In genomic region chr14:73949752-73950734, GRCh38 we compare ENCODE assay signal across 1 cellular context.
TF ChIP-seq lines count a peak whose summit lies in the region.

TSS of gene COQ6 (plus strand) at chr14:73950302. CDS start at chr14:73950333, 31 bp downstream.
TSS of gene FAM161B (minus strand) at chr14:73950094. CDS start at chr14:73950026, 68 bp downstream.

TF ChIP-seq in HepG2, 621 proteins besides CTCF, POLR2A, EP300 and RAD21 (continued from another document and continues in another):
- TF ChIP-seq, protein P1, sequence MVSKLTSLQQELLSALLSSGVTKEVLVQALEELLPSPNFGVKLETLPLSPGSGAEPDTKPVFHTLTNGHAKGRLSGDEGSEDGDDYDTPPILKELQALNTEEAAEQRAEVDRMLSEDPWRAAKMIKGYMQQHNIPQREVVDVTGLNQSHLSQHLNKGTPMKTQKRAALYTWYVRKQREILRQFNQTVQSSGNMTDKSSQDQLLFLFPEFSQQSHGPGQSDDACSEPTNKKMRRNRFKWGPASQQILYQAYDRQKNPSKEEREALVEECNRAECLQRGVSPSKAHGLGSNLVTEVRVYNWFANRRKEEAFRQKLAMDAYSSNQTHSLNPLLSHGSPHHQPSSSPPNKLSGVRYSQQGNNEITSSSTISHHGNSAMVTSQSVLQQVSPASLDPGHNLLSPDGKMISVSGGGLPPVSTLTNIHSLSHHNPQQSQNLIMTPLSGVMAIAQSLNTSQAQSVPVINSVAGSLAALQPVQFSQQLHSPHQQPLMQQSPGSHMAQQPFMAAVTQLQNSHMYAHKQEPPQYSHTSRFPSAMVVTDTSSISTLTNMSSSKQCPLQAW (CRISPR knock-in tag; IDR thresholded peaks at IDR 0.05), result peak; percentile 87
- TF ChIP-seq ZFX (CRISPR knock-in tag; IDR thresholded peaks at IDR 0.05; ENCODE audit: low read depth), result peak; percentile 97
- TF ChIP-seq ZNF784 (CRISPR knock-in tag; IDR thresholded peaks at IDR 0.05; ENCODE audit: borderline replicate concordance), result no peak; the same call in 1 of the 2 replicates
- TF ChIP-seq ATF7 (IDR thresholded peaks at IDR 0.05), result no peak
- TF ChIP-seq ATF7 (CRISPR knock-in tag; IDR thresholded peaks at IDR 0.05), result 0 out of 2 replicates have a peak, but pooled peaks have one; percentile 22
- TF ChIP-seq IRF2 (CRISPR knock-in tag; IDR thresholded peaks at IDR 0.05), result peak; percentile 79; the same call in 1 of the 2 replicates
- no peak for TF ChIP-seq RARG (CRISPR knock-in tag; IDR thresholded peaks at IDR 0.05; ENCODE audit: low read depth)
- peak; percentile 83 for TF ChIP-seq ZBTB34 (CRISPR knock-in tag; IDR thresholded peaks at IDR 0.05)
- TF ChIP-seq SAFB2 (CRISPR knock-in tag; IDR thresholded peaks at IDR 0.05; ENCODE audit: borderline replicate concordance, low read depth), result no peak
- 0 out of 2 replicates have a peak, but pooled peaks have one; percentile 57 for TF ChIP-seq ZNF354B (CRISPR knock-in tag; IDR thresholded peaks at IDR 0.05)
- TF ChIP-seq, protein P2, sequence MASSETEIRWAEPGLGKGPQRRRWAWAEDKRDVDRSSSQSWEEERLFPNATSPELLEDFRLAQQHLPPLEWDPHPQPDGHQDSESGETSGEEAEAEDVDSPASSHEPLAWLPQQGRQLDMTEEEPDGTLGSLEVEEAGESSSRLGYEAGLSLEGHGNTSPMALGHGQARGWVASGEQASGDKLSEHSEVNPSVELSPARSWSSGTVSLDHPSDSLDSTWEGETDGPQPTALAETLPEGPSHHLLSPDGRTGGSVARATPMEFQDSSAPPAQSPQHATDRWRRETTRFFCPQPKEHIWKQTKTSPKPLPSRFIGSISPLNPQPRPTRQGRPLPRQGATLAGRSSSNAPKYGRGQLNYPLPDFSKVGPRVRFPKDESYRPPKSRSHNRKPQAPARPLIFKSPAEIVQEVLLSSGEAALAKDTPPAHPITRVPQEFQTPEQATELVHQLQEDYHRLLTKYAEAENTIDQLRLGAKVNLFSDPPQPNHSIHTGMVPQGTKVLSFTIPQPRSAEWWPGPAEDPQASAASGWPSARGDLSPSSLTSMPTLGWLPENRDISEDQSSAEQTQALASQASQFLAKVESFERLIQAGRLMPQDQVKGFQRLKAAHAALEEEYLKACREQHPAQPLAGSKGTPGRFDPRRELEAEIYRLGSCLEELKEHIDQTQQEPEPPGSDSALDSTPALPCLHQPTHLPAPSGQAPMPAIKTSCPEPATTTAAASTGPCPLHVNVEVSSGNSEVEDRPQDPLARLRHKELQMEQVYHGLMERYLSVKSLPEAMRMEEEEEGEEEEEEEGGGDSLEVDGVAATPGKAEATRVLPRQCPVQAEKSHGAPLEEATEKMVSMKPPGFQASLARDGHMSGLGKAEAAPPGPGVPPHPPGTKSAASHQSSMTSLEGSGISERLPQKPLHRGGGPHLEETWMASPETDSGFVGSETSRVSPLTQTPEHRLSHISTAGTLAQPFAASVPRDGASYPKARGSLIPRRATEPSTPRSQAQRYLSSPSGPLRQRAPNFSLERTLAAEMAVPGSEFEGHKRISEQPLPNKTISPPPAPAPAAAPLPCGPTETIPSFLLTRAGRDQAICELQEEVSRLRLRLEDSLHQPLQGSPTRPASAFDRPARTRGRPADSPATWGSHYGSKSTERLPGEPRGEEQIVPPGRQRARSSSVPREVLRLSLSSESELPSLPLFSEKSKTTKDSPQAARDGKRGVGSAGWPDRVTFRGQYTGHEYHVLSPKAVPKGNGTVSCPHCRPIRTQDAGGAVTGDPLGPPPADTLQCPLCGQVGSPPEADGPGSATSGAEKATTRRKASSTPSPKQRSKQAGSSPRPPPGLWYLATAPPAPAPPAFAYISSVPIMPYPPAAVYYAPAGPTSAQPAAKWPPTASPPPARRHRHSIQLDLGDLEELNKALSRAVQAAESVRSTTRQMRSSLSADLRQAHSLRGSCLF (CRISPR knock-in tag; IDR thresholded peaks at IDR 0.05; ENCODE audit: borderline replicate concordance), result no peak
- TF ChIP-seq EEA1 (CRISPR knock-in tag; IDR thresholded peaks at IDR 0.05; ENCODE audit: borderline replicate concordance), result peak; percentile 58; the same call in 1 of the 2 replicates
- TF ChIP-seq KDM6A (CRISPR knock-in tag; IDR thresholded peaks at IDR 0.05; ENCODE audit: low read depth), result no peak
- TF ChIP-seq ZNF691 (CRISPR knock-in tag; IDR thresholded peaks at IDR 0.05; ENCODE audit: borderline replicate concordance, low read depth), result peak; percentile 82; the same call in 1 of the 2 replicates
- no peak for TF ChIP-seq SYNCRIP (IDR thresholded peaks at IDR 0.05; ENCODE audit: insufficient read depth, low read depth, low read length)
- TF ChIP-seq, protein P3, sequence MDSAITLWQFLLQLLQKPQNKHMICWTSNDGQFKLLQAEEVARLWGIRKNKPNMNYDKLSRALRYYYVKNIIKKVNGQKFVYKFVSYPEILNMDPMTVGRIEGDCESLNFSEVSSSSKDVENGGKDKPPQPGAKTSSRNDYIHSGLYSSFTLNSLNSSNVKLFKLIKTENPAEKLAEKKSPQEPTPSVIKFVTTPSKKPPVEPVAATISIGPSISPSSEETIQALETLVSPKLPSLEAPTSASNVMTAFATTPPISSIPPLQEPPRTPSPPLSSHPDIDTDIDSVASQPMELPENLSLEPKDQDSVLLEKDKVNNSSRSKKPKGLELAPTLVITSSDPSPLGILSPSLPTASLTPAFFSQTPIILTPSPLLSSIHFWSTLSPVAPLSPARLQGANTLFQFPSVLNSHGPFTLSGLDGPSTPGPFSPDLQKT (CRISPR knock-in tag; IDR thresholded peaks at IDR 0.05; ENCODE audit: borderline replicate concordance), result no peak; the same call in 1 of the 2 replicates
- TF ChIP-seq MED1 (CRISPR knock-in tag; IDR thresholded peaks at IDR 0.05), result peak; percentile 36
- TF ChIP-seq REST (IDR thresholded peaks at IDR 0.05; ENCODE audit: borderline replicate concordance in 1 of 2, low read depth in 1 of 2, low read length in 2 of 2), result peak; percentile 5 to 74
- no peak for TF ChIP-seq GTF2F1 (IDR thresholded peaks at IDR 0.05; ENCODE audit: low read length)
- TF ChIP-seq PAX8 (CRISPR knock-in tag; IDR thresholded peaks at IDR 0.05; ENCODE audit: borderline replicate concordance), result no peak
- TF ChIP-seq ZIK1 (CRISPR knock-in tag; IDR thresholded peaks at IDR 0.05; ENCODE audit: borderline replicate concordance, low read depth), result no peak
- peak; percentile 57; the same call in 1 of the 2 replicates for TF ChIP-seq MTERF4 (CRISPR knock-in tag; IDR thresholded peaks at IDR 0.05)
- TF ChIP-seq ZMYM2 (CRISPR knock-in tag; IDR thresholded peaks at IDR 0.05), result peak; percentile 38; the same call in 1 of the 2 replicates
- TF ChIP-seq PLSCR1 (CRISPR knock-in tag; IDR thresholded peaks at IDR 0.05; ENCODE audit: borderline replicate concordance), result no peak; the same call in 1 of the 2 replicates
- TF ChIP-seq DRAP1 (CRISPR knock-in tag; IDR thresholded peaks at IDR 0.05), result peak; percentile 61
- TF ChIP-seq ZNF746 (CRISPR knock-in tag; IDR thresholded peaks at IDR 0.05), result 0 out of 2 replicates have a peak, but pooled peaks have one; percentile 63
- TF ChIP-seq HNF4A (CRISPR knock-in tag; IDR thresholded peaks at IDR 0.05), result peak; percentile 71
- peak; percentile 85 for TF ChIP-seq ZNF574 (CRISPR knock-in tag; IDR thresholded peaks at IDR 0.05)
- peak; percentile 73; the same call in 1 of the 2 replicates for TF ChIP-seq CBX5 (CRISPR knock-in tag; IDR thresholded peaks at IDR 0.05; ENCODE audit: borderline replicate concordance)
- peak; percentile 79; the same call in 1 of the 2 replicates for TF ChIP-seq NCOA1 (CRISPR knock-in tag; IDR thresholded peaks at IDR 0.05)
